In genomic region chr10:111524134-111524533, GRCh38 we compare ENCODE assay signal across 6 cellular contexts.
"Had no signal": no experiment of that assay in that cellular context is flagged by ENCODE, and none has a peak within 500 bp of the region (broad histone marks: within the 10 kb centered on the region; RNA-seq: fewer than 3 reads in every experiment).

No MANE protein-coding gene starts in this region.

- FAIRE-seq: H1, H54, HTR-8/SVneo had no signal

- H2AFZ ChIP-seq: GM23338 had no signal

- DNase-seq: H9, HCEC 1CT had no signal

- H3K4me3 ChIP-seq: GM23338 had no signal

- H3K4me2 ChIP-seq: GM23338 had no signal

- ATAC-seq: GM23338 had no signal
